16 cellular contexts compared by ENCODE assay signal in genomic region chr4:123554263-123554662, GRCh38.
DNase-seq lines count a peak whose midpoint lies in the region; ATAC-seq and TF ChIP-seq lines count a peak whose summit lies in the region.
"Had no signal": no experiment of that assay in that cellular context is flagged by ENCODE, and none has a peak within 500 bp of the region (broad histone marks: within the 10 kb centered on the region; RNA-seq: fewer than 3 reads in every experiment).

No MANE protein-coding gene starts in this region.

- ATAC-seq in left ventricle myocardium superior, result peak; percentile 10
- ATAC-seq in Right ventricle myocardium inferior, result no peak
- no peak for ATAC-seq in gastroesophageal sphincter
- no peak for ATAC-seq in HG03139 (IDR thresholded peaks at IDR 0.05; ENCODE audit: unreplicated experiment)
- ATAC-seq: activated CD8-positive, alpha-beta T cell treated with anti-CD3 and anti-CD28 coated beads for 36 hours had no signal

- peaks cover 5% of the 10 kb centered on the region for H3K36me3 Mint-ChIP-seq in osteocyte (ENCODE audit: unreplicated experiment)

- H3K27me3 Mint-ChIP-seq in osteocyte (ENCODE audit: unreplicated experiment), result peaks cover 2% of the 10 kb centered on the region
- H3K27me3 Mint-ChIP-seq: activated CD8-positive, alpha-beta T cell treated with anti-CD3 and anti-CD28 coated beads for 36 hours had no signal

- H3K4me1 Mint-ChIP-seq in osteocyte (ENCODE audit: unreplicated experiment), result peaks cover 56% of the 10 kb centered on the region

- H3K4me3 Mint-ChIP-seq in osteocyte (ENCODE audit: unreplicated experiment), result peak overlapping the region; percentile 31
- H3K4me3 Mint-ChIP-seq: activated CD8-positive, alpha-beta T cell treated with anti-CD3 and anti-CD28 coated beads for 36 hours had no signal

- DNase-seq in left ventricle myocardium superior, result no peak
- no peak for DNase-seq in Right ventricle myocardium inferior (ENCODE audit: missing footprints)
- no peak for DNase-seq in osteocyte (ENCODE audit: extremely low spot score, unreplicated experiment)
- DNase-seq in HAP-1 (ENCODE audit: low spot score in 2 of 2), result no peak
- DNase-seq in NCI-H2171 treated with DMSO at 0.1 percent for 48 hours (lab: John Stamatoyannopoulos, UW), result no peak
- DNase-seq in KG1 (lab: John Stamatoyannopoulos, UW), result no peak
- DNase-seq: activated CD8-positive, alpha-beta T cell treated with anti-CD3 and anti-CD28 coated beads for 36 hours; DND-41; NCI-H1105 treated with DMSO at 0.1 percent for 48 hours; stimulated activated CD4-positive, alpha-beta T cell treated with anti-CD3 and anti-CD28 coated beads, Interleukin-4, amount 100 ng/mL, for 1 hour; SW 1271 had no signal

- intact Hi-C loops in left ventricle myocardium superior (cut with micrococcal nuclease), result no loop called here
- intact Hi-C loops in Right ventricle myocardium inferior (cut with DNase I), result loop anchor here (10.0 kb wide), 2 partner anchors 149 to 191 kb away; no protein-coding TSS in a partner anchor

- H3K9me3 Mint-ChIP-seq in osteocyte (ENCODE audit: unreplicated experiment), result peaks cover 5% of the 10 kb centered on the region

- TF ChIP-seq CTCF in gastroesophageal sphincter (IDR thresholded peaks at IDR 0.05) (no peak), osteocyte (IDR thresholded peaks at IDR 0.05) (no peak)

- 57 to 100% methylated on average over 1 of the region's 1 CpG for WGBS in gastroesophageal sphincter (ENCODE audit: low coverage in 1 of 2), 2 donors

- H3K27ac ChIP-seq in gastroesophageal sphincter, result peak overlapping the region in 3 of 4 donors; percentile 59 to 76 (median 70)
- H3K27ac ChIP-seq: KMS-11 had no signal

- no peak for TF ChIP-seq POLR2A in gastroesophageal sphincter (IDR thresholded peaks at IDR 0.05)

- H3K27ac Mint-ChIP-seq in osteocyte (ENCODE audit: unreplicated experiment), result peak overlapping the region; percentile 95
- H3K27ac Mint-ChIP-seq: activated CD8-positive, alpha-beta T cell treated with anti-CD3 and anti-CD28 coated beads for 36 hours had no signal

- no peak for TF ChIP-seq EP300 in gastroesophageal sphincter (IDR thresholded peaks at IDR 0.05)

- in situ Hi-C loops in HAP-1 (cut with MboI; ENCODE audit: low sequenced_read_pairs), result no loop called here

- H3K27me3 ChIP-seq in gastroesophageal sphincter (no peaks in the 10 kb centered on the region), HAP-1 (ENCODE audit: low read depth) (no peaks in the 10 kb centered on the region)
- H3K27me3 ChIP-seq: adrenal gland, tibial nerve had no signal

- H3K4me1 ChIP-seq in gastroesophageal sphincter (peaks cover 0 to 30% (median 13%) of the 10 kb centered on the region in 3 donors), HAP-1 (no peaks in the 10 kb centered on the region)

- no peak overlapping the region for H3K4me3 ChIP-seq in gastroesophageal sphincter
- no peak overlapping the region for H3K4me3 ChIP-seq in HAP-1
- H3K4me3 ChIP-seq: adrenal gland, tibial nerve had no signal

- peaks cover 0 to 8% (median 0%) of the 10 kb centered on the region in 3 donors for H3K9me3 ChIP-seq in gastroesophageal sphincter
- no peaks in the 10 kb centered on the region for H3K9me3 ChIP-seq in HAP-1
- H3K9me3 ChIP-seq: adrenal gland had no signal

- H3K36me3 ChIP-seq in gastroesophageal sphincter (no peaks in the 10 kb centered on the region), HAP-1 (replicated peaks) (no peaks in the 10 kb centered on the region)
- H3K36me3 ChIP-seq: adrenal gland, tibial nerve had no signal
